Comparison of ENCODE assay signal across 20 cellular contexts in the genomic region with DNA sequence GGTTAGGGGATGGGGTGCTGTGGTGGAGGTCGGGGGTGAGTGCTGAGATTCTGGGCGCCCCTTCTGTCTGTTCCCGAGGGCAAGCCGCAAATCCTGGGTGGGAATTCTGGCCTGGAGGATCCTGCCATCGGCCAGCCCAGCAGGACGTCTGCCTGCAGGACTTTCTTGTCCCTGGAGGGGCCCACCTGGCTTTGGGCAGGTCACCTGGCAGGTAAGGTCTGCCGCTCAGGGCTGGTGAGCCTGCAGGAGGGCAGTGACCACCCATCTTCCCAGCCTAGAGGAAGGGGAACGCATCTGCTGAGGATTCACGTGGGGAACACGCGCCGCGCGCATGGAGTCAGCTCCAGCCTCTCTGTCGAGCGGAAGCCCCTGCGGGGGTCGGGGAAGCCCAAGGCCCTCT. TPM values are rescaled to one million over a fixed set of nuclear protein-coding genes. Genes with fewer than 3 reads are reported as not detected.
"Had no signal": no experiment of that assay in that cellular context is flagged by ENCODE, and none has a peak within 500 bp of the region (broad histone marks: within the 10 kb centered on the region; RNA-seq: fewer than 3 reads in every experiment).

No MANE protein-coding gene starts in this region.

- H3K27me3 ChIP-seq: right atrium auricular region had no signal

- H3K4me1 ChIP-seq: lower lobe of right lung, right atrium auricular region had no signal

- H3K36me3 ChIP-seq: lower lobe of right lung, right atrium auricular region, spleen, transverse colon had no signal

- DNase-seq: activated CD4-positive, alpha-beta T cell treated with anti-CD3 and anti-CD28 coated beads for 4 hours; activated CD8-positive, alpha-beta memory T cell treated with anti-CD3 and anti-CD28 coated beads, Interleukin-2, amount 50 U/mL, for 48 hours; activated CD8-positive, alpha-beta T cell treated with anti-CD3 and anti-CD28 coated beads, Interleukin-2, amount 10 ng/mL, durations not matched to agents 7 days and 5 days; activated naive CD4-positive, alpha-beta T cell treated with anti-CD3 and anti-CD28 coated beads for 36 hours; hippocampal formation; lower lobe of right lung; naive thymus-derived CD4-positive, alpha-beta T cell; spleen; stimulated activated CD4-positive, alpha-beta T cell treated with anti-CD3 and anti-CD28 coated beads, Interleukin-1b, Interleukin-23, amount 100 ng/mL, for 48 hours; stimulated activated naive B cell treated with anti-CD40 and anti-IgM and Interleukin-4, amounts not matched to agents 10 μg/mL and 1 μg/mL and 100 μg/mL, for 72 hours; T-cell; transverse colon had no signal

- H3K4me3 ChIP-seq: lower lobe of right lung, right atrium auricular region, spleen, transverse colon had no signal

- H3K9me3 ChIP-seq: lower lobe of right lung, right atrium auricular region, spleen, transverse colon had no signal

- H3K27ac ChIP-seq: lower lobe of right lung, right atrium auricular region, transverse colon, VCaP had no signal

- ATAC-seq: activated CD8-positive, alpha-beta T cell treated with anti-CD3 and anti-CD28 coated beads, Interleukin-2, amount 10 ng/mL, durations not matched to agents 7 days and 5 days; naive thymus-derived CD4-positive, alpha-beta T cell; stimulated activated naive B cell treated with anti-CD40 and anti-IgM and Interleukin-4, amounts not matched to agents 10 μg/mL and 1 μg/mL and 100 μg/mL, for 72 hours; T-cell had no signal

RNA-seq across cellular contexts. Expression of a gene that starts 5.4 kb away (rescaled TPM):
- total RNA-seq: cardiac septum, glomerular endothelial cell, lower lobe of right lung, posterior vena cava, right atrium auricular region, spleen, subcutaneous adipose tissue, transverse colon had no signal

RNA-seq across cellular contexts. Expression of a gene that starts 52.6 kb away (rescaled TPM):
- total RNA-seq: activated CD8-positive, alpha-beta T cell treated with anti-CD3 and anti-CD28 coated beads, Interleukin-2, amount 10 ng/mL, durations not matched to agents 7 days and 5 days; activated naive CD4-positive, alpha-beta T cell treated with anti-CD3 and anti-CD28 coated beads for 36 hours; cardiac septum; glomerular endothelial cell; lower lobe of right lung; mononuclear cell; naive thymus-derived CD4-positive, alpha-beta T cell; posterior vena cava; right atrium auricular region; spleen; subcutaneous adipose tissue; T-cell; transverse colon had no signal
- polyA plus RNA-seq: adipose tissue; naive thymus-derived CD4-positive, alpha-beta T cell; spleen had no signal
